Comparison of ENCODE assay signal across 2 cellular contexts in the genomic region with DNA sequence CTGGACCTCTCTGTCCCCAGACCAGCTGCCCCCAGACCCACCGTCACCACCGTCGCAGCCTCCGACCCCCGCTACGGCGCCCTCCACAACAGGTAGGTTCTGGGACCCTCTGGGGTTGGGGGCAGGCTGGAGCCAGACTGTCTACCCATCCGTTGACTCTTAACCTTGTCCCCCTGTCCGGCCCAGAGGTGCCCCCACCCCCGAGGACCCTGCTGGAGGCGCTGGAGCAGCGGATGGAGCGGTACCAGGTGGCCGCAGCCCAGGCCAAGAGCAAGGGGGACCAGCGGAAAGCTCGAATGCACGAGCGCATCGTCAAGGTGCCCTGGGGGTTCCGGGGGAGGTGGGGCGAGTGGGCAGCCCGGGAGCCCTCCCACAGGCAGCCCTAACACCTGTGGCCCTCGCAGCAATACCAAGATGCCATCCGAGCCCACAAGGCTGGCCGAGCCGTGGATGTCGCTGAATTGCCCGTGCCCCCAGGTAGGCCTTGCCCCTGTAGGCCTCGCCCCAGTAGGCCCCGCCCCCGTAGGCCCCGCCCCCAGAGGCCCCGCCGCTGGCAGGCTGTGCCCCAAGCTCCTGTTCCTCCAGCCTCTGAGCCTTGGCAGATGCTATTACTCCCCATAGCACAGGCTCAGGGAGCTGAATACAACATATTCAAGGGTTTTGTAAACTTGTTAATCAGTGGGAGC.
TF ChIP-seq lines count a peak whose summit lies in the region.

No MANE protein-coding gene starts in this region.

TF ChIP-seq in SK-N-SH, 30 proteins besides CTCF, POLR2A, EP300 and RAD21:
- TF ChIP-seq TEAD4 (IDR thresholded peaks at IDR 0.05; ENCODE audit: borderline replicate concordance, insufficient read depth) (no peak), GABPA (IDR thresholded peaks at IDR 0.05; ENCODE audit: low read depth) (no peak), TAF1 (IDR thresholded peaks at IDR 0.05; ENCODE audit: borderline replicate concordance, low read depth, low read length) (no peak), NRF1 (IDR thresholded peaks at IDR 0.05; ENCODE audit: low read depth, low read length) (no peak), ELF1 (IDR thresholded peaks at IDR 0.05) (no peak), SIN3A (IDR thresholded peaks at IDR 0.05; ENCODE audit: borderline replicate concordance, low read depth, low read length) (no peak), YY1 (IDR thresholded peaks at IDR 0.05; ENCODE audit: low read depth) (no peak), USF2 (IDR thresholded peaks at IDR 0.05; ENCODE audit: borderline replicate concordance, low read depth, low read length) (no peak), FOXM1 (IDR thresholded peaks at IDR 0.05; ENCODE audit: low read depth) (no peak), JUND (IDR thresholded peaks at IDR 0.05) (no peak), CHD2 (IDR thresholded peaks at IDR 0.05; ENCODE audit: low read length, partially characterized antibody) (no peak), NFIC (IDR thresholded peaks at IDR 0.05; ENCODE audit: borderline replicate concordance) (no peak), POLR2AphosphoS5 (IDR thresholded peaks at IDR 0.05; ENCODE audit: low read depth, low read length) (no peak), IRF3 (IDR thresholded peaks at IDR 0.05; ENCODE audit: low read depth, low read length) (no peak)
- TF ChIP-seq, protein P1, sequence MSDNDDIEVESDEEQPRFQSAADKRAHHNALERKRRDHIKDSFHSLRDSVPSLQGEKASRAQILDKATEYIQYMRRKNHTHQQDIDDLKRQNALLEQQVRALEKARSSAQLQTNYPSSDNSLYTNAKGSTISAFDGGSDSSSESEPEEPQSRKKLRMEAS (IDR thresholded peaks at IDR 0.05; ENCODE audit: low read depth) = no peak
- TF ChIP-seq, protein P2, sequence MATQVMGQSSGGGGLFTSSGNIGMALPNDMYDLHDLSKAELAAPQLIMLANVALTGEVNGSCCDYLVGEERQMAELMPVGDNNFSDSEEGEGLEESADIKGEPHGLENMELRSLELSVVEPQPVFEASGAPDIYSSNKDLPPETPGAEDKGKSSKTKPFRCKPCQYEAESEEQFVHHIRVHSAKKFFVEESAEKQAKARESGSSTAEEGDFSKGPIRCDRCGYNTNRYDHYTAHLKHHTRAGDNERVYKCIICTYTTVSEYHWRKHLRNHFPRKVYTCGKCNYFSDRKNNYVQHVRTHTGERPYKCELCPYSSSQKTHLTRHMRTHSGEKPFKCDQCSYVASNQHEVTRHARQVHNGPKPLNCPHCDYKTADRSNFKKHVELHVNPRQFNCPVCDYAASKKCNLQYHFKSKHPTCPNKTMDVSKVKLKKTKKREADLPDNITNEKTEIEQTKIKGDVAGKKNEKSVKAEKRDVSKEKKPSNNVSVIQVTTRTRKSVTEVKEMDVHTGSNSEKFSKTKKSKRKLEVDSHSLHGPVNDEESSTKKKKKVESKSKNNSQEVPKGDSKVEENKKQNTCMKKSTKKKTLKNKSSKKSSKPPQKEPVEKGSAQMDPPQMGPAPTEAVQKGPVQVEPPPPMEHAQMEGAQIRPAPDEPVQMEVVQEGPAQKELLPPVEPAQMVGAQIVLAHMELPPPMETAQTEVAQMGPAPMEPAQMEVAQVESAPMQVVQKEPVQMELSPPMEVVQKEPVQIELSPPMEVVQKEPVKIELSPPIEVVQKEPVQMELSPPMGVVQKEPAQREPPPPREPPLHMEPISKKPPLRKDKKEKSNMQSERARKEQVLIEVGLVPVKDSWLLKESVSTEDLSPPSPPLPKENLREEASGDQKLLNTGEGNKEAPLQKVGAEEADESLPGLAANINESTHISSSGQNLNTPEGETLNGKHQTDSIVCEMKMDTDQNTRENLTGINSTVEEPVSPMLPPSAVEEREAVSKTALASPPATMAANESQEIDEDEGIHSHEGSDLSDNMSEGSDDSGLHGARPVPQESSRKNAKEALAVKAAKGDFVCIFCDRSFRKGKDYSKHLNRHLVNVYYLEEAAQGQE (IDR thresholded peaks at IDR 0.05; ENCODE audit: low read depth, low read length) = no peak
- TF ChIP-seq, protein P3, sequence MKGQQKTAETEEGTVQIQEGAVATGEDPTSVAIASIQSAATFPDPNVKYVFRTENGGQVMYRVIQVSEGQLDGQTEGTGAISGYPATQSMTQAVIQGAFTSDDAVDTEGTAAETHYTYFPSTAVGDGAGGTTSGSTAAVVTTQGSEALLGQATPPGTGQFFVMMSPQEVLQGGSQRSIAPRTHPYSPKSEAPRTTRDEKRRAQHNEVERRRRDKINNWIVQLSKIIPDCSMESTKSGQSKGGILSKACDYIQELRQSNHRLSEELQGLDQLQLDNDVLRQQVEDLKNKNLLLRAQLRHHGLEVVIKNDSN (IDR thresholded peaks at IDR 0.05; ENCODE audit: borderline replicate concordance, low read depth) = no peak
- TF ChIP-seq, protein P4, sequence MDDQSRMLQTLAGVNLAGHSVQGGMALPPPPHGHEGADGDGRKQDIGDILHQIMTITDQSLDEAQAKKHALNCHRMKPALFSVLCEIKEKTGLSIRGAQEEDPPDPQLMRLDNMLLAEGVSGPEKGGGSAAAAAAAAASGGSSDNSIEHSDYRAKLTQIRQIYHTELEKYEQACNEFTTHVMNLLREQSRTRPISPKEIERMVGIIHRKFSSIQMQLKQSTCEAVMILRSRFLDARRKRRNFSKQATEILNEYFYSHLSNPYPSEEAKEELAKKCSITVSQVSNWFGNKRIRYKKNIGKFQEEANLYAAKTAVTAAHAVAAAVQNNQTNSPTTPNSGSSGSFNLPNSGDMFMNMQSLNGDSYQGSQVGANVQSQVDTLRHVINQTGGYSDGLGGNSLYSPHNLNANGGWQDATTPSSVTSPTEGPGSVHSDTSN (IDR thresholded peaks at IDR 0.05) = no peak

TF ChIP-seq in SK-N-SH treated with all-trans-retinoic acid at 6 μM for 48 hours, 23 proteins besides CTCF, POLR2A, EP300 and RAD21:
- no peak for TF ChIP-seq ZNF565 (CRISPR knock-in tag; conservative IDR thresholded peaks at IDR 0.05; ENCODE audit: low read depth)
- no peak for TF ChIP-seq TCF4 (CRISPR knock-in tag; IDR thresholded peaks at IDR 0.05; ENCODE audit: borderline replicate concordance)
- TF ChIP-seq, protein P5, sequence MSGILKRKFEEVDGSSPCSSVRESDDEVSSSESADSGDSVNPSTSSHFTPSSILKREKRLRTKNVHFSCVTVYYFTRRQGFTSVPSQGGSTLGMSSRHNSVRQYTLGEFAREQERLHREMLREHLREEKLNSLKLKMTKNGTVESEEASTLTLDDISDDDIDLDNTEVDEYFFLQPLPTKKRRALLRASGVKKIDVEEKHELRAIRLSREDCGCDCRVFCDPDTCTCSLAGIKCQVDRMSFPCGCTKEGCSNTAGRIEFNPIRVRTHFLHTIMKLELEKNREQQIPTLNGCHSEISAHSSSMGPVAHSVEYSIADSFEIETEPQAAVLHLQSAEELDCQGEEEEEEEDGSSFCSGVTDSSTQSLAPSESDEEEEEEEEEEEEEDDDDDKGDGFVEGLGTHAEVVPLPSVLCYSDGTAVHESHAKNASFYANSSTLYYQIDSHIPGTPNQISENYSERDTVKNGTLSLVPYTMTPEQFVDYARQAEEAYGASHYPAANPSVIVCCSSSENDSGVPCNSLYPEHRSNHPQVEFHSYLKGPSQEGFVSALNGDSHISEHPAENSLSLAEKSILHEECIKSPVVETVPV (CRISPR knock-in tag; IDR thresholded peaks at IDR 0.05) = no peak
- TF ChIP-seq ZC3H10 (CRISPR knock-in tag; IDR thresholded peaks at IDR 0.05) = no peak
- TF ChIP-seq SNAI2 (CRISPR knock-in tag; IDR thresholded peaks at IDR 0.05) = no peak
- no peak for TF ChIP-seq PPARA (CRISPR knock-in tag; IDR thresholded peaks at IDR 0.05; ENCODE audit: borderline replicate concordance)
- TF ChIP-seq RARB (CRISPR knock-in tag; IDR thresholded peaks at IDR 0.05) = no peak
- no peak for TF ChIP-seq GLIS3 (CRISPR knock-in tag; IDR thresholded peaks at IDR 0.05)
- TF ChIP-seq OSR1 (CRISPR knock-in tag; IDR thresholded peaks at IDR 0.05) = no peak
- no peak for TF ChIP-seq ZNF70 (CRISPR knock-in tag; IDR thresholded peaks at IDR 0.05)
- TF ChIP-seq, protein P6, sequence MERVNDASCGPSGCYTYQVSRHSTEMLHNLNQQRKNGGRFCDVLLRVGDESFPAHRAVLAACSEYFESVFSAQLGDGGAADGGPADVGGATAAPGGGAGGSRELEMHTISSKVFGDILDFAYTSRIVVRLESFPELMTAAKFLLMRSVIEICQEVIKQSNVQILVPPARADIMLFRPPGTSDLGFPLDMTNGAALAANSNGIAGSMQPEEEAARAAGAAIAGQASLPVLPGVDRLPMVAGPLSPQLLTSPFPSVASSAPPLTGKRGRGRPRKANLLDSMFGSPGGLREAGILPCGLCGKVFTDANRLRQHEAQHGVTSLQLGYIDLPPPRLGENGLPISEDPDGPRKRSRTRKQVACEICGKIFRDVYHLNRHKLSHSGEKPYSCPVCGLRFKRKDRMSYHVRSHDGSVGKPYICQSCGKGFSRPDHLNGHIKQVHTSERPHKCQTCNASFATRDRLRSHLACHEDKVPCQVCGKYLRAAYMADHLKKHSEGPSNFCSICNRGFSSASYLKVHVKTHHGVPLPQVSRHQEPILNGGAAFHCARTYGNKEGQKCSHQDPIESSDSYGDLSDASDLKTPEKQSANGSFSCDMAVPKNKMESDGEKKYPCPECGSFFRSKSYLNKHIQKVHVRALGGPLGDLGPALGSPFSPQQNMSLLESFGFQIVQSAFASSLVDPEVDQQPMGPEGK (CRISPR knock-in tag; IDR thresholded peaks at IDR 0.05; ENCODE audit: borderline replicate concordance) = no peak
